In the genomic region with DNA sequence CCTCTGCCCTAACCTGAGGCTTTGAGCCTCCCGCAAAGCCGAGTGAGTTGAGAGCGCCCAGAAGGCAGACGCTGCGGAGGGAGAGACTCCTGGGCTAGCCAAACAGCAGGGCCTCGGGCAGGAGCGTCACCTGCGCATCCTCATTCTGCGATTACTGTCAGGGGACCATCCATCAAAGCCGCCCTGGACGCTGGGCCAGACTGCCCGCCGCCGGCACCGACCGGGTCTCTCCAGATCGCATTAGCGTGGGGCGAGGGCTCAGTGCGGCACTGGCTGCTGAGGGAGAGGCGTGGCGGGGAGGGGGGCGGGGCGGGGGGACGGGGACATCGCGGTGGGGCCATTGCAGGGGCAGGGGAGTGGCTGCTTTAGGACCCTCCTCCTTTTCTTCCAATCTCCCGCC, we compare ENCODE assay signal across 7 cellular contexts.
DNase-seq lines count a peak whose midpoint lies in the region; ATAC-seq and TF ChIP-seq lines count a peak whose summit lies in the region.
"Not testable (repeated sequence)": the region's sequence is repeated elsewhere in the genome, so short reads cannot be mapped to it uniquely, and the experiment has no call there.

No MANE protein-coding gene starts in this region.

- not testable (repeated sequence) for H4K8ac ChIP-seq in H9 (replicated peaks; ENCODE audit: insufficient read length, low read depth, low read length)

- not testable (repeated sequence) for TF ChIP-seq POLR2A in gastroesophageal sphincter (IDR thresholded peaks at IDR 0.05)

- not testable (repeated sequence) for H3K27me3 ChIP-seq in H9 (ENCODE audit: insufficient read depth, low read length); gastroesophageal sphincter; iPS DF 6.9 (ENCODE audit: control insufficient read depth, insufficient read depth, low read length); neural progenitor cell

- CTCF ChIA-PET in WTC11 (lab: Charles Lee): not testable (repeated sequence)

- not testable (repeated sequence) for H2AK5ac ChIP-seq in H9 (ENCODE audit: insufficient read length, low read length)

- H3K9ac ChIP-seq in H9 (ENCODE audit: extremely low read depth, insufficient read length, low read length); neural progenitor cell: not testable (repeated sequence)

- ATAC-seq in WTC11, gastroesophageal sphincter: not testable (repeated sequence)

- POLR2A ChIA-PET in WTC11 (lab: Charles Lee): not testable (repeated sequence)

- H3K18ac ChIP-seq in H9 (ENCODE audit: insufficient read length, low read depth, low read length): not testable (repeated sequence)

- not testable (repeated sequence) for H3K79me1 ChIP-seq in H9 (ENCODE audit: insufficient read depth, low read depth, low read length, poor library complexity, severe bottlenecking)

- H2BK15ac ChIP-seq in H9 (ENCODE audit: low read depth, low read length): not testable (repeated sequence)

- H3K36me3 ChIP-seq in gastroesophageal sphincter; iPS DF 6.9 (ENCODE audit: control insufficient read depth, insufficient read depth, low read length); neural progenitor cell: not testable (repeated sequence)

- WGBS in H9 (ENCODE audit: extremely low coverage, insufficient read length, low lambda C conversion rate): no CpG with 5 or more reads among the region's 28 CpGs
- WGBS in gastroesophageal sphincter (ENCODE audit: low coverage in 1 of 2), 2 donors: no CpG with 5 or more reads among the region's 28 CpGs
- WGBS in iPS DF 6.9 (ENCODE audit: insufficient coverage, insufficient read length): no CpG with 5 or more reads among the region's 28 CpGs

- H3K4me1 Mint-ChIP-seq in H9, WTC11, neural progenitor cell: not testable (repeated sequence)

- not testable (repeated sequence) for H3K27ac ChIP-seq in H9 (ENCODE audit: insufficient read length, low read depth, low read length); gastroesophageal sphincter; iPS DF 6.9 (ENCODE audit: low read length); neural progenitor cell

- not testable (repeated sequence) for H3K79me2 ChIP-seq in H9 (ENCODE audit: insufficient read depth, low read length); neural progenitor cell (ENCODE audit: low read depth)

- H3K27me3 Mint-ChIP-seq in H9 (ENCODE audit: low read depth): peaks cover 10% of the 10 kb centered on the region
- H3K27me3 Mint-ChIP-seq in WTC11 (ENCODE audit: low read depth); neural progenitor cell (ENCODE audit: insufficient read depth, low read depth): not testable (repeated sequence)

- not testable (repeated sequence) for H3K23ac ChIP-seq in H9 (ENCODE audit: insufficient read length, low read depth, low read length)

- H2AFZ ChIP-seq in H9 (ENCODE audit: low read length); neural progenitor cell (replicated peaks): not testable (repeated sequence)

- H2BK12ac ChIP-seq in H9 (ENCODE audit: insufficient read length, low read depth, low read length): not testable (repeated sequence)

- TF ChIP-seq EP300 in gastroesophageal sphincter (IDR thresholded peaks at IDR 0.05): not testable (repeated sequence)

- H4K91ac ChIP-seq in H9 (ENCODE audit: insufficient read length, low read depth, low read length): not testable (repeated sequence)

- TF ChIP-seq CTCF in H9 (conservative IDR thresholded peaks at IDR 0.05); WTC11 (IDR thresholded peaks at IDR 0.05); gastroesophageal sphincter (IDR thresholded peaks at IDR 0.05); neural progenitor cell (IDR thresholded peaks at IDR 0.05): not testable (repeated sequence)

- H3K4me2 ChIP-seq in H9 (ENCODE audit: insufficient read depth, insufficient read length, low read length); neural progenitor cell: not testable (repeated sequence)

- DNase-seq in AG20443 (ENCODE audit: low spot score) (peak; percentile 7), H9 (peak; percentile 42), WTC11 (ENCODE audit: low spot score) (peak; percentile 40), left kidney (ENCODE audit: low read depth, low spot score) (peak; percentile 90), neural progenitor cell (ENCODE audit: low spot score) (peak; percentile 62)
- DNase-seq in iPS DF 6.9 (ENCODE audit: low read depth, low spot score): not testable (repeated sequence)

- not testable (repeated sequence) for H2BK120ac ChIP-seq in H9 (ENCODE audit: low read depth, low read length, poor library complexity, severe bottlenecking)

- H3K56ac ChIP-seq in H9 (ENCODE audit: insufficient read length, low read depth, low read length): not testable (repeated sequence)

- H2BK20ac ChIP-seq in H9 (ENCODE audit: low read depth, low read length, poor library complexity, severe bottlenecking): not testable (repeated sequence)

- not testable (repeated sequence) for H3K36me3 Mint-ChIP-seq in H9 (ENCODE audit: insufficient read depth in 1 of 3, low read depth in 3 of 3); WTC11; neural progenitor cell

- H3K4me3 ChIP-seq in gastroesophageal sphincter: peak overlapping the region; percentile 3 to 24
- H3K4me3 ChIP-seq in iPS DF 6.9 (ENCODE audit: low read length): peak overlapping the region; percentile 20; the same call in 1 of the 2 replicates
- not testable (repeated sequence) for H3K4me3 ChIP-seq in neural progenitor cell

- H3K14ac ChIP-seq in H9 (ENCODE audit: insufficient read depth, low read length): not testable (repeated sequence)

- H3K4ac ChIP-seq in H9 (ENCODE audit: low read depth, low read length): not testable (repeated sequence)

- H3K9me3 Mint-ChIP-seq in H9, WTC11, neural progenitor cell: not testable (repeated sequence)

- not testable (repeated sequence) for H3K9me3 ChIP-seq in H9 (ENCODE audit: control insufficient read depth, low read depth, low read length); gastroesophageal sphincter; iPS DF 6.9 (ENCODE audit: control insufficient read depth, insufficient read depth, low read length); neural progenitor cell (ENCODE audit: low read depth)

- not testable (repeated sequence) for H3T11ph ChIP-seq in H9 (ENCODE audit: low read length)

- H3F3A ChIP-seq in neural progenitor cell (ENCODE audit: low read depth): not testable (repeated sequence)

- not testable (repeated sequence) for H2BK5ac ChIP-seq in H9 (ENCODE audit: insufficient read length, low read length)

- not testable (repeated sequence) for H3K4me1 ChIP-seq in H9 (ENCODE audit: insufficient read depth, low read length); gastroesophageal sphincter; iPS DF 6.9 (ENCODE audit: control insufficient read depth, insufficient read depth, low read length); neural progenitor cell

- H3K27ac Mint-ChIP-seq in H9, WTC11, neural progenitor cell: not testable (repeated sequence)

- H3K4me3 Mint-ChIP-seq in H9 (peak overlapping the region in 1 of 2 experiments; percentile 45; a peak in 3 of 5 replicates), WTC11 (peak overlapping the region; percentile 41)
- H3K4me3 Mint-ChIP-seq in neural progenitor cell: not testable (repeated sequence)

- not testable (repeated sequence) for H4K20me1 ChIP-seq in H9 (ENCODE audit: control insufficient read depth, insufficient read depth, insufficient read length); neural progenitor cell (ENCODE audit: low read depth)

- not testable (repeated sequence) for H4K5ac ChIP-seq in H9 (ENCODE audit: insufficient read length, low read depth, low read length)

- H3K23me2 ChIP-seq in H9 (ENCODE audit: insufficient read length, low read depth, low read length, poor library complexity, severe bottlenecking): not testable (repeated sequence)
